In the genomic region with DNA sequence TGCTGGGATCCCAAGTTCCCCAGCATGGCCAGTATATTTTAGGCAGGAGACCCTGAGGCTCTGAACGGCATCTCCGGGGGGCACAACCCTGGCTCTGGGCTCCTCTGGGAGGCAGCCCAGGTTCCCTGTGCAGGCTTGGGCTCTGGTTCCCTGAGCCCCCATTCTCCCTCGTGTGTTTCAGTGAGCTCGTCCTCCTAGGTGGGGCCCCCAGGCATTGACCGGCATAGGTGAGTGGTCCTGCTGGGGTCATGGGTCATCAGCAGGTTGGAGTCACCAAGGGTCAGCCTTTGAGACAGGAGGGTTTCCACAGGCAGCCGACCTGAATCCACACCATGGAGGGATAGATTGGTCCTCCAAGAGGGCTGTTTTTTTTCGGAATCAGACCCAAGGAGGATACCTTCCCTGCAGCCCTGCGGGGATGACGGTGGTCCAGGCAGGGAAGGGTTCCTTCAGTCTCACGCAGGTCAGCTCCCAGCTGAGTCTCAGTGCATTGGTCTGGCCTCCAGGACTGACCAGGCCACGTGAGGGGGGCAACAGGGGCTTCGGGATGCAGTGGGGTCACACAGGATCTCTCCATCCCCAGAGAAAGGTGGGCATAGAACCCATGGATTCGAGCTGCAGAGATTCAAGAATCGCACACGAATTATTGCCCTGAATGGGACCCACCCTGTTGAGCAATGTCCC, we compare ENCODE assay signal across 19 cellular contexts.
DNase-seq lines count a peak whose midpoint lies in the region; ATAC-seq and TF ChIP-seq lines count a peak whose summit lies in the region.
"Had no signal": no experiment of that assay in that cellular context is flagged by ENCODE, and none has a peak within 500 bp of the region (broad histone marks: within the 10 kb centered on the region; RNA-seq: fewer than 3 reads in every experiment).

No MANE protein-coding gene starts in this region.

- no peak for ATAC-seq in activated CD4-positive, CD25-positive, alpha-beta regulatory T cell treated with anti-CD3 and anti-CD28 coated beads, Interleukin-2, amount 50 U/mL, for 24 hours
- ATAC-seq in WTC11: no peak
- ATAC-seq in lower lobe of right lung: no peak
- ATAC-seq in HG02798 (IDR thresholded peaks at IDR 0.05; ENCODE audit: poor library complexity, unreplicated experiment): no peak
- no peak for ATAC-seq in stimulated activated naive B cell treated with anti-CD40 and anti-IgM and Interleukin-4, amounts not matched to agents 10 μg/mL and 1 μg/mL and 100 μg/mL, for 72 hours (replicated peaks)

- H3K36me3 ChIP-seq in lower lobe of right lung (no peaks in the 10 kb centered on the region), suprapubic skin (no peaks in the 10 kb centered on the region)
- H3K36me3 ChIP-seq: BE2C, cardiac muscle cell had no signal

- POLR2A ChIA-PET in WTC11 (lab: Charles Lee): no interaction called here

- H3K27me3 ChIP-seq in lower lobe of right lung (ENCODE audit: low read depth): no peaks in the 10 kb centered on the region
- no peaks in the 10 kb centered on the region for H3K27me3 ChIP-seq in suprapubic skin
- H3K27me3 ChIP-seq: BE2C, cardiac muscle cell had no signal

- peaks cover 52% of the 10 kb centered on the region for H3K9me3 Mint-ChIP-seq in WTC11
- H3K9me3 Mint-ChIP-seq in stimulated activated naive B cell treated with anti-CD40 and anti-IgM and Interleukin-4, amounts not matched to agents 10 μg/mL and 1 μg/mL and 100 μg/mL, for 72 hours: peaks cover 16 to 33% of the 10 kb centered on the region in 2 donors
- H3K9me3 Mint-ChIP-seq: neural crest cell had no signal

- H3K4me3 ChIP-seq in lower lobe of right lung (no peak overlapping the region), suprapubic skin (no peak overlapping the region)
- H3K4me3 ChIP-seq: cardiac muscle cell had no signal

- no peak for TF ChIP-seq POLR2A in suprapubic skin (IDR thresholded peaks at IDR 0.05)

- TF ChIP-seq EP300 in suprapubic skin (IDR thresholded peaks at IDR 0.05): no peak

- 75% methylated on average over 12 of the region's 15 CpGs for WGBS in suprapubic skin

- H3K9me3 ChIP-seq in lower lobe of right lung (peaks cover 19% of the 10 kb centered on the region), suprapubic skin (peaks cover 29% of the 10 kb centered on the region)

- peaks cover 41% of the 10 kb centered on the region for H3K36me3 Mint-ChIP-seq in WTC11
- H3K36me3 Mint-ChIP-seq in stimulated activated naive B cell treated with anti-CD40 and anti-IgM and Interleukin-4, amounts not matched to agents 10 μg/mL and 1 μg/mL and 100 μg/mL, for 72 hours: no peaks in the 10 kb centered on the region

- intact Hi-C loops in lower lobe of right lung (cut with DNase I): no loop called here

- H3K4me3 Mint-ChIP-seq in WTC11: no peak overlapping the region
- no peak overlapping the region for H3K4me3 Mint-ChIP-seq in stimulated activated naive B cell treated with anti-CD40 and anti-IgM and Interleukin-4, amounts not matched to agents 10 μg/mL and 1 μg/mL and 100 μg/mL, for 72 hours
- H3K4me3 Mint-ChIP-seq: neural crest cell had no signal

- H3K27me3 Mint-ChIP-seq in WTC11 (ENCODE audit: low read depth): peaks cover 3% of the 10 kb centered on the region
- H3K27me3 Mint-ChIP-seq in stimulated activated naive B cell treated with anti-CD40 and anti-IgM and Interleukin-4, amounts not matched to agents 10 μg/mL and 1 μg/mL and 100 μg/mL, for 72 hours: no peaks in the 10 kb centered on the region

- CTCF ChIA-PET in WTC11 (lab: Charles Lee): no interaction called here

- no peaks in the 10 kb centered on the region for H3K4me1 Mint-ChIP-seq in WTC11
- no peaks in the 10 kb centered on the region for H3K4me1 Mint-ChIP-seq in stimulated activated naive B cell treated with anti-CD40 and anti-IgM and Interleukin-4, amounts not matched to agents 10 μg/mL and 1 μg/mL and 100 μg/mL, for 72 hours
- H3K4me1 Mint-ChIP-seq: neural crest cell had no signal

- no peak for TF ChIP-seq CTCF in WTC11 (IDR thresholded peaks at IDR 0.05)
- TF ChIP-seq CTCF in lower lobe of right lung (IDR thresholded peaks at IDR 0.05): no peak
- TF ChIP-seq CTCF in suprapubic skin (IDR thresholded peaks at IDR 0.05): no peak

- no peaks in the 10 kb centered on the region for H3K4me1 ChIP-seq in lower lobe of right lung
- H3K4me1 ChIP-seq in suprapubic skin: no peaks in the 10 kb centered on the region
- H3K4me1 ChIP-seq: BE2C had no signal

- H3K27ac ChIP-seq in lower lobe of right lung (no peak overlapping the region), suprapubic skin (no peak overlapping the region)
- H3K27ac ChIP-seq: 22Rv1, cardiac muscle cell had no signal

- peak; percentile 20 for DNase-seq in activated CD4-positive, CD25-positive, alpha-beta regulatory T cell treated with anti-CD3 and anti-CD28 coated beads, Interleukin-2, amount 50 U/mL, for 72 hours
- DNase-seq in WTC11 (ENCODE audit: low spot score): peak; percentile 5
- DNase-seq in lower lobe of right lung: peak; percentile 9
- peak; percentile 28 to 38 for DNase-seq in suprapubic skin (ENCODE audit: low spot score in 2 of 2)
- DNase-seq in retina: no peak
- DNase-seq in stimulated activated naive B cell treated with anti-CD40 and anti-IgM and Interleukin-4, amounts not matched to agents 10 μg/mL and 1 μg/mL and 100 μg/mL, for 72 hours: no peak
- DNase-seq: BE2C; effector CD4-positive, alpha-beta T cell; KBM-7; mesendoderm; NCI-H1048; NCI-H2107; NCI-H526; substantia nigra had no signal

- H3K27ac Mint-ChIP-seq in WTC11: no peak overlapping the region
- no peak overlapping the region for H3K27ac Mint-ChIP-seq in stimulated activated naive B cell treated with anti-CD40 and anti-IgM and Interleukin-4, amounts not matched to agents 10 μg/mL and 1 μg/mL and 100 μg/mL, for 72 hours

TF ChIP-seq in WTC11, 78 proteins besides CTCF, POLR2A, EP300 and RAD21:
- TF ChIP-seq, protein P1, sequence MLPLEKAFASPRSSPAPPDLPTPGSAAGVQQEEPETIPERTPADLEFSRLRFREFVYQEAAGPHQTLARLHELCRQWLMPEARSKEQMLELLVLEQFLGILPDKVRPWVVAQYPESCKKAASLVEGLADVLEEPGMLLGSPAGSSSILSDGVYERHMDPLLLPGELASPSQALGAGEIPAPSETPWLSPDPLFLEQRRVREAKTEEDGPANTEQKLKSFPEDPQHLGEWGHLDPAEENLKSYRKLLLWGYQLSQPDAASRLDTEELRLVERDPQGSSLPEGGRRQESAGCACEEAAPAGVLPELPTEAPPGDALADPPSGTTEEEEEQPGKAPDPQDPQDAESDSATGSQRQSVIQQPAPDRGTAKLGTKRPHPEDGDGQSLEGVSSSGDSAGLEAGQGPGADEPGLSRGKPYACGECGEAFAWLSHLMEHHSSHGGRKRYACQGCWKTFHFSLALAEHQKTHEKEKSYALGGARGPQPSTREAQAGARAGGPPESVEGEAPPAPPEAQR (CRISPR knock-in tag; IDR thresholded peaks at IDR 0.05): no peak
- TF ChIP-seq CBFB (CRISPR knock-in tag; IDR thresholded peaks at IDR 0.05; ENCODE audit: low read depth) (no peak), NR3C1 (CRISPR knock-in tag; conservative IDR thresholded peaks at IDR 0.05; ENCODE audit: low read depth) (no peak), ZNF396 (CRISPR knock-in tag; IDR thresholded peaks at IDR 0.05; ENCODE audit: borderline replicate concordance) (no peak), ZNF121 (CRISPR knock-in tag; IDR thresholded peaks at IDR 0.05) (no peak)
- TF ChIP-seq, protein P2, sequence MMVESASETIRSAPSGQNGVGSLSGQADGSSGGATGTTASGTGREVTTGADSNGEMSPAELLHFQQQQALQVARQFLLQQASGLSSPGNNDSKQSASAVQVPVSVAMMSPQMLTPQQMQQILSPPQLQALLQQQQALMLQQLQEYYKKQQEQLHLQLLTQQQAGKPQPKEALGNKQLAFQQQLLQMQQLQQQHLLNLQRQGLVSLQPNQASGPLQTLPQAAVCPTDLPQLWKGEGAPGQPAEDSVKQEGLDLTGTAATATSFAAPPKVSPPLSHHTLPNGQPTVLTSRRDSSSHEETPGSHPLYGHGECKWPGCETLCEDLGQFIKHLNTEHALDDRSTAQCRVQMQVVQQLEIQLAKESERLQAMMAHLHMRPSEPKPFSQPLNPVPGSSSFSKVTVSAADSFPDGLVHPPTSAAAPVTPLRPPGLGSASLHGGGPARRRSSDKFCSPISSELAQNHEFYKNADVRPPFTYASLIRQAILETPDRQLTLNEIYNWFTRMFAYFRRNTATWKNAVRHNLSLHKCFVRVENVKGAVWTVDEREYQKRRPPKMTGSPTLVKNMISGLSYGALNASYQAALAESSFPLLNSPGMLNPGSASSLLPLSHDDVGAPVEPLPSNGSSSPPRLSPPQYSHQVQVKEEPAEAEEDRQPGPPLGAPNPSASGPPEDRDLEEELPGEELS (CRISPR knock-in tag; IDR thresholded peaks at IDR 0.05): no peak
- TF ChIP-seq, protein P3, sequence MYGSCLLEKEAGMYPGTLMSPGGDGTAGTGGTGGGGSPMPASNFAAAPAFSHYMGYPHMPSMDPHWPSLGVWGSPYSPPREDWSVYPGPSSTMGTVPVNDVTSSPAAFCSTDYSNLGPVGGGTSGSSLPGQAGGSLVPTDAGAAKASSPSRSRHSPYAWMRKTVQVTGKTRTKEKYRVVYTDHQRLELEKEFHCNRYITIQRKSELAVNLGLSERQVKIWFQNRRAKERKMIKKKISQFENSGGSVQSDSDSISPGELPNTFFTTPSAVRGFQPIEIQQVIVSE (CRISPR knock-in tag; IDR thresholded peaks at IDR 0.05; ENCODE audit: borderline replicate concordance): no peak
- TF ChIP-seq, protein P4, sequence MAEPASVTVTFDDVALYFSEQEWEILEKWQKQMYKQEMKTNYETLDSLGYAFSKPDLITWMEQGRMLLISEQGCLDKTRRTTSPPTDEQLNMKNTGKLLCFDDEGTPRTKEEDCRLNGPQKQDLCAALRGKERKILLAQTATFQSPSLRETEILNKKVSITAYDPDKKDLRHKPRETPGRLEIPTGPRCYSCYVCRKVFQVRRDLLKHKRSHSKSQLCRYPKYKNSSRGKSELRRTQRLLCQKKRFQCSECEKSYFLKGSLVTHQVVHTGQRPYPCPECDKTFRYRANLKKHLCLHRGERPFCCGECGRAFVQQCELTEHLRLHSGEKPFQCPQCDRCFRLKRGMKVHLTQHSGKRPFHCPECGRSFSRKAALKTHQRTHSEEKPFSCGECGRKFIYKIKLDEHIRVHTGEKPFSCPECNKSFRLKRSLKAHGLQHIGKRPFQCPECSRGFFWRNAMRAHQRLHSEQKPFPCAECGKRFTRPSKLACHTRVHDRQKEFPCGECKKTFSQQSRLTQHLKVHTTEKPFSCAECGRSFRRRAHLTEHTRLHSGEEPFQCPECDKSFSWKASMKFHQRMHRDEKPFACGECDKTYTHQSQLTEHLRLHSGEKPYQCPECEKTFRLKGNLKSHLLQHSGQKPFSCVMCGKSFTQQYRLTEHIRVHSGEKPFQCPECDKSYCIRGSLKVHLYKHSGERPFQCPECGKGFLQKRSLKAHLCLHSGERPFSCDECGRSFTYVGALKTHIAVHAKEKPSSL (CRISPR knock-in tag; conservative IDR thresholded peaks at IDR 0.05): no peak

Comparison
In these comparisons a context has a peak if more than half of its experiments do, and no peak if none do; other contexts are left out.
1. DNase-seq: peak in activated CD4-positive, CD25-positive, alpha-beta regulatory T cell treated with anti-CD3 and anti-CD28 coated beads, Interleukin-2, amount 50 U/mL, for 72 hours (single experiment), WTC11 (single experiment), lower lobe of right lung (single experiment) and suprapubic skin (2 of 2); none in retina (single experiment) and stimulated activated naive B cell treated with anti-CD40 and anti-IgM and Interleukin-4, amounts not matched to agents 10 μg/mL and 1 μg/mL and 100 μg/mL, for 72 hours (single experiment).